ENCODE assay signal across 16 cellular contexts in genomic region chr14:53840444-53840843, GRCh38.
DNase-seq lines count a peak whose midpoint lies in the region; ATAC-seq and TF ChIP-seq lines count a peak whose summit lies in the region.
"Had no signal": no experiment of that assay in that cellular context is flagged by ENCODE, and none has a peak within 500 bp of the region (broad histone marks: within the 10 kb centered on the region; RNA-seq: fewer than 3 reads in every experiment).

No MANE protein-coding gene starts in this region.

- H3K27me3 ChIP-seq in left ventricle myocardium inferior (ENCODE audit: low read depth): no peaks in the 10 kb centered on the region
- H3K27me3 ChIP-seq: esophagus squamous epithelium had no signal

- H3K27ac ChIP-seq in left ventricle myocardium inferior (replicated peaks): no peak overlapping the region
- H3K27ac ChIP-seq: esophagus squamous epithelium had no signal

- intact Hi-C loops in left cardiac atrium (cut with DNase I) (no loop called here), left ventricle myocardium inferior (cut with micrococcal nuclease) (no loop called here)

- no peak for TF ChIP-seq CTCF in left ventricle myocardium inferior (IDR thresholded peaks at IDR 0.05; ENCODE audit: borderline replicate concordance)

- H3K36me3 ChIP-seq in left ventricle myocardium inferior: no peaks in the 10 kb centered on the region
- H3K36me3 ChIP-seq: esophagus squamous epithelium had no signal

- DNase-seq in left cardiac atrium: no peak
- DNase-seq in left ventricle myocardium inferior: no peak
- peak; percentile 94 for DNase-seq in SW480 (ENCODE audit: low spot score)
- peak; percentile 13 for DNase-seq in iPS-NIHi11 (ENCODE audit: low spot score)
- DNase-seq in cortex of kidney (lab: John Stamatoyannopoulos, UW): no peak
- DNase-seq: activated CD4-positive, alpha-beta T cell treated with anti-CD3 and anti-CD28 coated beads, Interleukin-2, amount 50 U/mL, for 4 hours; activated T-cell treated with anti-CD3 and anti-CD28 coated beads, Interleukin-2, amount 50 U/mL, for 48 hours; CD8-positive, alpha-beta T cell; esophagus squamous epithelium; GOT3; NCI-H2029 treated with DMSO at 0.1 percent for 48 hours; stimulated activated naive CD4-positive, alpha-beta T cell had no signal

- H3K9me3 ChIP-seq in left ventricle myocardium inferior (replicated peaks): peaks cover 23% of the 10 kb centered on the region

- ATAC-seq in left cardiac atrium (peak; percentile 34 to 88), GM21737 (IDR thresholded peaks at IDR 0.05; ENCODE audit: unreplicated experiment) (no peak), GM21576 (IDR thresholded peaks at IDR 0.05; ENCODE audit: unreplicated experiment) (no peak), GM18861 (IDR thresholded peaks at IDR 0.05; ENCODE audit: unreplicated experiment) (no peak)
- ATAC-seq: CD8-positive, alpha-beta T cell had no signal

- H3K4me3 ChIP-seq in left ventricle myocardium inferior: no peak overlapping the region
- H3K4me3 ChIP-seq: esophagus squamous epithelium, lung had no signal

- no peaks in the 10 kb centered on the region for H3K4me1 ChIP-seq in left ventricle myocardium inferior
- H3K4me1 ChIP-seq: esophagus squamous epithelium had no signal

Comparison
In these comparisons a context has a peak if more than half of its experiments do, and no peak if none do; other contexts are left out.
1. ATAC-seq: peak in left cardiac atrium (2 of 2); none in GM21737 (single experiment), GM21576 (single experiment) and GM18861 (single experiment).
2. DNase-seq: peak in SW480 (single experiment) and iPS-NIHi11 (single experiment); none in left cardiac atrium (single experiment), left ventricle myocardium inferior (single experiment) and cortex of kidney (single experiment).